Comparison of ENCODE assay signal across 8 cellular contexts in the genomic region with DNA sequence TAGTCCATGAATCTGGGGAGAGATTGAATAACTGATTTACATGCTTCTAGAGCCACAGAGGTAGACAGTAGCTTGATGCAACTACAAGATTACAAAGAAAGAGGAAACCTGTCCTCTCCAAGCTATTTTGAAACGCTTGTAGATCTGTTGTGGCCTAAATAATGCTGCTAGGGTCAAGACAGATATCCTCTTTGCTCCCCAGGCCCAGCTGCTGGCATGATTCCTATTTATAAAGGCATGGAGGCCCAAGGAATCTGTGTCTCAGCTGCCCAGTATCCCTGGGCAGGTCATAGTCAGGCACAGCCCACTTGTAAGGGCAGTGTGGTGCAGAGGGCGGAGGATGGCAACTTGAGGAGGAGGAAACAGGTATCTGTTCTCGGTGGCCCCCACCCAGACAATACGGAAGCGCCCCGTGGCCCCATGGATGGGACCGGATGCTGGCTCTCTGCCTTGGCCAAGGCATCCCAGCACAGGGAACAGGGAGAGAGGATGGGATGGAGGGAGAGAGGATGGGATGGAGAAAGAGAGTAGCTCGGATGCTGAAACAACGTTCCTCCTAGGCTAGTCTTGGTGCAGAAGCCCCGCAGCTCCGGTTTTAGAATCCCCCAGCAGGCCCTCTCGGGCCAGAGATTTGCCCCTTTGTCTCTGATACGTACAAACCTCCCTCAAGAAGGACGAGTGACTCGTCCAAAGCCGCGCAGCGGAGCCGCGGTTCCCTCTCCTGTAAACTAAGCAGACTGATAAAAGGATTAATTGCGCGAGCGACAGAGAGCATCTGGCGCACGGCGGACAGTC. TPM values are rescaled to one million over a fixed set of nuclear protein-coding genes. Genes with fewer than 3 reads are reported as not detected.
DNase-seq lines count a peak whose midpoint lies in the region; ATAC-seq and TF ChIP-seq lines count a peak whose summit lies in the region.

No MANE protein-coding gene starts in this region.

- POLR2A ChIA-PET in AG04449 (lab: Yijun Ruan, JAX) = interaction anchor here (0.6 to 1.6 kb wide), 4 partner anchors 14 to 145 kb away, joined by 3 read pairs; no protein-coding TSS in a partner anchor

- H3K27me3 ChIP-seq in liver (ENCODE audit: control insufficient read depth in 4 of 4, insufficient read depth in 4 of 4, low read length in 3 of 4) = no peaks in the 10 kb centered on the region

- DNase-seq in AG04449 (ENCODE audit: low read depth, low spot score) = no peak
- peak; percentile 12 to 27 (median 20) for DNase-seq in T-helper 17 cell
- no peak for DNase-seq in central memory CD8-positive, alpha-beta T cell (ENCODE audit: low spot score in 2 of 2)

- no peaks in the 10 kb centered on the region for H3K36me3 ChIP-seq in liver (ENCODE audit: control insufficient read depth in 4 of 4, insufficient read depth in 3 of 4, low read depth in 1 of 4, low read length in 3 of 4)

- H3K4me1 ChIP-seq in liver (ENCODE audit: control insufficient read depth in 4 of 4, insufficient read depth in 4 of 4, low read length in 3 of 4) = peaks cover 1 to 16% (median 9%) of the 10 kb centered on the region in 4 donors

- H3K27ac ChIP-seq in liver (ENCODE audit: low read depth in 1 of 2, low read length in 2 of 2) = peak overlapping the region; percentile 48 to 55

- H3K9me3 ChIP-seq in T-helper 17 cell (ENCODE audit: control insufficient read depth, low read length, poor library complexity, severe bottlenecking) (no peaks in the 10 kb centered on the region), liver (ENCODE audit: control insufficient read depth in 4 of 4, low read length in 3 of 4) (no peaks in the 10 kb centered on the region)

- TF ChIP-seq CTCF in AG04449 (IDR thresholded peaks at IDR 0.05; ENCODE audit: insufficient read depth, low read length, missing control alignments) = no peak
- no peak for TF ChIP-seq CTCF in liver (IDR thresholded peaks at IDR 0.05; ENCODE audit: low read depth, low read length, missing input control)

- no peaks in the 10 kb centered on the region for H3K27me3 Mint-ChIP-seq in T-helper 17 cell
- no peaks in the 10 kb centered on the region for H3K27me3 Mint-ChIP-seq in central memory CD8-positive, alpha-beta T cell
- no peaks in the 10 kb centered on the region for H3K27me3 Mint-ChIP-seq in stimulated activated memory B cell treated with anti-CD40 and anti-IgM and Interleukin-4, amounts not matched to agents 10 μg/mL and 1 μg/mL and 100 μg/mL, for 72 hours

- H3K4me3 ChIP-seq in AG04449 (ENCODE audit: low read depth, low read length) = peak overlapping the region; percentile 89
- peak overlapping the region; percentile 48 to 63 (median 57) for H3K4me3 ChIP-seq in liver (ENCODE audit: low read depth in 1 of 3, low read length in 3 of 3)

- TF ChIP-seq RAD21 in liver (IDR thresholded peaks at IDR 0.05) = no peak

- CTCF ChIA-PET in AG04449 (lab: Yijun Ruan, JAX) = interaction anchor here (0.7 to 4.8 kb wide), 9 partner anchors 13 to 472 kb away, joined by 3 to 28 read pairs (median 4); no protein-coding TSS in a partner anchor

- peak overlapping the region; percentile 61 for H3K9ac ChIP-seq in liver (ENCODE audit: low read depth in 1 of 2, low read length in 2 of 2)

- peak; percentile 36 for ATAC-seq in GM18867 (IDR thresholded peaks at IDR 0.05; ENCODE audit: unreplicated experiment)
- peak; percentile 37 for ATAC-seq in HG03066 (IDR thresholded peaks at IDR 0.05; ENCODE audit: low read depth, unreplicated experiment)
- ATAC-seq in T-helper 17 cell = no peak
- peak; percentile 5 for ATAC-seq in central memory CD8-positive, alpha-beta T cell (replicated peaks; ENCODE audit: extremely low read depth, poor library complexity, severe bottlenecking)
- ATAC-seq in stimulated activated memory B cell treated with anti-CD40 and anti-IgM and Interleukin-4, amounts not matched to agents 10 μg/mL and 1 μg/mL and 100 μg/mL, for 72 hours = peak; percentile 74
- no peak for ATAC-seq in GM18520 (IDR thresholded peaks at IDR 0.05; ENCODE audit: unreplicated experiment)

- H3K36me3 Mint-ChIP-seq in T-helper 17 cell (ENCODE audit: low read depth) = no peaks in the 10 kb centered on the region
- H3K36me3 Mint-ChIP-seq in central memory CD8-positive, alpha-beta T cell (ENCODE audit: insufficient read depth) = peaks cover 13% of the 10 kb centered on the region
- H3K36me3 Mint-ChIP-seq in stimulated activated memory B cell treated with anti-CD40 and anti-IgM and Interleukin-4, amounts not matched to agents 10 μg/mL and 1 μg/mL and 100 μg/mL, for 72 hours = peaks cover 18% of the 10 kb centered on the region

- no peaks in the 10 kb centered on the region for H3K9me3 Mint-ChIP-seq in central memory CD8-positive, alpha-beta T cell
- H3K9me3 Mint-ChIP-seq in stimulated activated memory B cell treated with anti-CD40 and anti-IgM and Interleukin-4, amounts not matched to agents 10 μg/mL and 1 μg/mL and 100 μg/mL, for 72 hours = peaks cover 6% of the 10 kb centered on the region

- H3K27ac Mint-ChIP-seq in T-helper 17 cell = peak overlapping the region; percentile 96
- H3K27ac Mint-ChIP-seq in central memory CD8-positive, alpha-beta T cell (ENCODE audit: low read depth) = peak overlapping the region; percentile 95
- peak overlapping the region; percentile 97 for H3K27ac Mint-ChIP-seq in stimulated activated memory B cell treated with anti-CD40 and anti-IgM and Interleukin-4, amounts not matched to agents 10 μg/mL and 1 μg/mL and 100 μg/mL, for 72 hours

- peak overlapping the region; percentile 95 for H3K4me3 Mint-ChIP-seq in T-helper 17 cell
- H3K4me3 Mint-ChIP-seq in central memory CD8-positive, alpha-beta T cell = peak overlapping the region; percentile 98
- peak overlapping the region; percentile 98 for H3K4me3 Mint-ChIP-seq in stimulated activated memory B cell treated with anti-CD40 and anti-IgM and Interleukin-4, amounts not matched to agents 10 μg/mL and 1 μg/mL and 100 μg/mL, for 72 hours

- WGBS in liver = 17% methylated on average over 26 of the region's 26 CpGs

- peaks cover 15% of the 10 kb centered on the region for H3K4me1 Mint-ChIP-seq in T-helper 17 cell
- peaks cover 25% of the 10 kb centered on the region for H3K4me1 Mint-ChIP-seq in central memory CD8-positive, alpha-beta T cell
- H3K4me1 Mint-ChIP-seq in stimulated activated memory B cell treated with anti-CD40 and anti-IgM and Interleukin-4, amounts not matched to agents 10 μg/mL and 1 μg/mL and 100 μg/mL, for 72 hours = peaks cover 40% of the 10 kb centered on the region

TF ChIP-seq in liver, 16 proteins besides CTCF, POLR2A, EP300 and RAD21:
- TF ChIP-seq FOXA2 (IDR thresholded peaks at IDR 0.05) (no peak), GABPA (IDR thresholded peaks at IDR 0.05 in 1 of 2, conservative IDR thresholded peaks at IDR 0.05 in 1 of 2) (no peak)

RNA-seq across cellular contexts. Expression of gene SMIM20, which starts 0.8 kb away (rescaled TPM):
- total RNA-seq in T-helper 17 cell (10 to 100 TPM; 11.0 to 12.5 TPM), liver (10 to 100 TPM; 11.1 to 19.2 TPM)
- 10 to 100 TPM; 21.6 to 25.0 TPM for polyA plus RNA-seq in liver

RNA-seq across cellular contexts. Expression of gene SEL1L3, which starts 50.5 kb away (rescaled TPM):
- 10 to 100 TPM; 56.5 to 59.0 TPM for total RNA-seq in T-helper 17 cell
- total RNA-seq in liver = 10 to 100 TPM in 1 of 2 donors, 1 to 10 TPM in 1; 4.7 to 13.1 TPM
- polyA plus RNA-seq in liver = 1 to 10 TPM; 3.3 to 6.6 TPM

Comparison
In these comparisons a context has a peak if more than half of its experiments do, and no peak if none do; other contexts are left out.
1. DNase-seq: peak in T-helper 17 cell (3 of 3); none in AG04449 (single experiment) and central memory CD8-positive, alpha-beta T cell (0 of 2).
2. ATAC-seq: peak in GM18867 (single experiment), HG03066 (single experiment), central memory CD8-positive, alpha-beta T cell (single experiment) and stimulated activated memory B cell treated with anti-CD40 and anti-IgM and Interleukin-4, amounts not matched to agents 10 μg/mL and 1 μg/mL and 100 μg/mL, for 72 hours (single experiment); none in T-helper 17 cell (single experiment) and GM18520 (single experiment).
3. RNA of gene SEL1L3, which starts 50.5 kb away (total RNA-seq): 56.5 to 59.0 TPM in T-helper 17 cell; 4.7 to 13.1 TPM in liver; every median in the first group is over 4 times any median in the second.
4. Peak in every context shown above with its lines, with median percentiles within 50 percentile points of each other: H3K27ac Mint-ChIP-seq and H3K4me3 Mint-ChIP-seq.